In the genomic region with DNA sequence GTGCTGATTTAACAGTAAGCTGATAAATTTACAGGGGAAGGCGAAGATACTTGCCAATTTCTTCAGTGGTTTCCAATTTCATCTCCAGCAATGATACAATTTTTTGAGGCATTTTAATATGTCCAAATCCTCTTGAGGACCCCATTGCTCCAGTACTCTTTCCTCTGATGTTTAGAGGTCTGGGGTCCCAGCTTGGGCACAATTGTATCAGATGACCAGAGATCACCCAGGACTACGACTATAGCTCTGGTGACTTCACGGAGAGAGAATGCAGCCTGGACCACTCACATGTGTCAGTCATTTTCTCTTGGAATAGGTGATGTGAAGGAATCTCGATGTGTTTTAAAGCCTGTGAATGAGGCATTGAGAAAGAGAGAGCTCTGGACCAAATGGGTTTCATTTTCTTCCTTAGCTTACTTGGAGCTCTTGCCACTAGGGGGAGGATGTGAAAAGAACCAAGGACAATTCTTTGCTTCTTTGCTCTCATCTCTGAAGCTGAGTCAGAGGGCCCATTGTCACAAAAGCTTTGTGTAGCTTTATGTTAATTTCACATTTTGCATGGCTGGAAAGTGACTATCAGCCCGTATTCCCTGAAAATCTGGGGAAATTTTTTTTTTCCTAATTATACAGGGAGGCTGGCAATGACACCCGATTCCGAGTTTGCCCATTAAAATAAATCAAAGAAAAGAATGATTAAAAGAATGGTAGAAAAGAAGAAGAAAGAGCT, we compare ENCODE assay signal across 8 cellular contexts. TPM values are rescaled to one million over a fixed set of nuclear protein-coding genes. Genes with fewer than 3 reads are reported as not detected.
DNase-seq lines count a peak whose midpoint lies in the region; ATAC-seq, FAIRE-seq and TF ChIP-seq lines count a peak whose summit lies in the region.

No MANE protein-coding gene starts in this region.

- H3K9ac ChIP-seq in kidney (ENCODE audit: low read length in 2 of 2) = peak overlapping the region in 1 of 2 donors; percentile 36

- TF ChIP-seq POLR2A in breast epithelium (IDR thresholded peaks at IDR 0.05) = no peak

- no peaks in the 10 kb centered on the region for H3K27me3 ChIP-seq in breast epithelium

- no peak overlapping the region for H3K27ac ChIP-seq in breast epithelium
- no peak overlapping the region for H3K27ac ChIP-seq in kidney (ENCODE audit: low read depth in 2 of 2, low read length in 2 of 2)

- H3K36me3 ChIP-seq in breast epithelium (no peaks in the 10 kb centered on the region), kidney (ENCODE audit: control insufficient read depth in 1 of 2, insufficient read depth in 2 of 2, low read length in 2 of 2) (no peaks in the 10 kb centered on the region)

- no peak for DNase-seq in activated CD4-positive, CD25-positive, alpha-beta regulatory T cell (lab: John Stamatoyannopoulos, UW)
- DNase-seq in RPMI8226 = peak; percentile 85
- DNase-seq in breast epithelium (ENCODE audit: low spot score in 2 of 2) = no peak
- no peak for DNase-seq in kidney
- DNase-seq in stimulated activated CD8-positive, alpha-beta memory T cell treated with anti-CD3 and anti-CD28 coated beads, Interleukin-4, amount 100 ng/mL, for 48 hours = peak; percentile 28

- H3K9me3 ChIP-seq in breast epithelium = no peaks in the 10 kb centered on the region
- H3K9me3 ChIP-seq in kidney (ENCODE audit: control insufficient read depth in 1 of 2, low read length in 2 of 2) = no peaks in the 10 kb centered on the region

- FAIRE-seq in kidney (lab: Jason Lieb, UNC) = peak; percentile 59

- intact Hi-C loops in breast epithelium (cut with DNase I; ENCODE audit: low total_unique reads) = no loop called here
- intact Hi-C loops in kidney (cut with DNase I) = no loop called here

- TF ChIP-seq EP300 in Ishikawa (IDR thresholded peaks at IDR 0.05; ENCODE audit: borderline replicate concordance) = no peak

- peak; percentile 63 to 75 (median 64) for TF ChIP-seq CTCF in breast epithelium (IDR thresholded peaks at IDR 0.05)
- TF ChIP-seq CTCF in kidney (IDR thresholded peaks at IDR 0.05; ENCODE audit: borderline replicate concordance, extremely low read depth, insufficient read depth) = peak; percentile 64

- peak; percentile 85 to 90 for ATAC-seq in activated CD4-positive, CD25-positive, alpha-beta regulatory T cell treated with anti-CD3 and anti-CD28 coated beads, Interleukin-2, amount 50 U/mL, for 24 hours
- peak; percentile 64 for ATAC-seq in GM21526 (IDR thresholded peaks at IDR 0.05; ENCODE audit: low FRiP score, unreplicated experiment)

- H3K4me3 ChIP-seq in breast epithelium (peak overlapping the region in 2 of 3 donors; percentile 7 to 39), kidney (ENCODE audit: low read length in 2 of 2) (peak overlapping the region in 1 of 2 donors; percentile 49)

- no peaks in the 10 kb centered on the region for H3K4me1 ChIP-seq in breast epithelium
- H3K4me1 ChIP-seq in kidney (ENCODE audit: control insufficient read depth in 1 of 2, insufficient read depth in 1 of 2, low read depth in 1 of 2, low read length in 2 of 2) = no peaks in the 10 kb centered on the region

- peak; percentile 35 for TF ChIP-seq RAD21 in Ishikawa (IDR thresholded peaks at IDR 0.05; ENCODE audit: low read depth)

TF ChIP-seq in Ishikawa, 13 proteins besides CTCF, POLR2A, EP300 and RAD21:
- TF ChIP-seq ZBTB7A (IDR thresholded peaks at IDR 0.05; ENCODE audit: low read depth) (no peak), CREB1 (IDR thresholded peaks at IDR 0.05; ENCODE audit: low read depth) (no peak), TAF1 (IDR thresholded peaks at IDR 0.05; ENCODE audit: low read depth) (no peak), EGR1 (IDR thresholded peaks at IDR 0.05) (no peak), NFIC (IDR thresholded peaks at IDR 0.05) (no peak), CEBPB (IDR thresholded peaks at IDR 0.05) (no peak), YY1 (IDR thresholded peaks at IDR 0.05; ENCODE audit: low read depth) (no peak), TEAD4 (IDR thresholded peaks at IDR 0.05) (no peak), FOXM1 (IDR thresholded peaks at IDR 0.05; ENCODE audit: borderline replicate concordance, low read depth) (no peak), TCF12 (IDR thresholded peaks at IDR 0.05; ENCODE audit: low read depth) (no peak)
- TF ChIP-seq, protein P1, sequence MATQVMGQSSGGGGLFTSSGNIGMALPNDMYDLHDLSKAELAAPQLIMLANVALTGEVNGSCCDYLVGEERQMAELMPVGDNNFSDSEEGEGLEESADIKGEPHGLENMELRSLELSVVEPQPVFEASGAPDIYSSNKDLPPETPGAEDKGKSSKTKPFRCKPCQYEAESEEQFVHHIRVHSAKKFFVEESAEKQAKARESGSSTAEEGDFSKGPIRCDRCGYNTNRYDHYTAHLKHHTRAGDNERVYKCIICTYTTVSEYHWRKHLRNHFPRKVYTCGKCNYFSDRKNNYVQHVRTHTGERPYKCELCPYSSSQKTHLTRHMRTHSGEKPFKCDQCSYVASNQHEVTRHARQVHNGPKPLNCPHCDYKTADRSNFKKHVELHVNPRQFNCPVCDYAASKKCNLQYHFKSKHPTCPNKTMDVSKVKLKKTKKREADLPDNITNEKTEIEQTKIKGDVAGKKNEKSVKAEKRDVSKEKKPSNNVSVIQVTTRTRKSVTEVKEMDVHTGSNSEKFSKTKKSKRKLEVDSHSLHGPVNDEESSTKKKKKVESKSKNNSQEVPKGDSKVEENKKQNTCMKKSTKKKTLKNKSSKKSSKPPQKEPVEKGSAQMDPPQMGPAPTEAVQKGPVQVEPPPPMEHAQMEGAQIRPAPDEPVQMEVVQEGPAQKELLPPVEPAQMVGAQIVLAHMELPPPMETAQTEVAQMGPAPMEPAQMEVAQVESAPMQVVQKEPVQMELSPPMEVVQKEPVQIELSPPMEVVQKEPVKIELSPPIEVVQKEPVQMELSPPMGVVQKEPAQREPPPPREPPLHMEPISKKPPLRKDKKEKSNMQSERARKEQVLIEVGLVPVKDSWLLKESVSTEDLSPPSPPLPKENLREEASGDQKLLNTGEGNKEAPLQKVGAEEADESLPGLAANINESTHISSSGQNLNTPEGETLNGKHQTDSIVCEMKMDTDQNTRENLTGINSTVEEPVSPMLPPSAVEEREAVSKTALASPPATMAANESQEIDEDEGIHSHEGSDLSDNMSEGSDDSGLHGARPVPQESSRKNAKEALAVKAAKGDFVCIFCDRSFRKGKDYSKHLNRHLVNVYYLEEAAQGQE (IDR thresholded peaks at IDR 0.05; ENCODE audit: low read depth) = no peak
- TF ChIP-seq, protein P2, sequence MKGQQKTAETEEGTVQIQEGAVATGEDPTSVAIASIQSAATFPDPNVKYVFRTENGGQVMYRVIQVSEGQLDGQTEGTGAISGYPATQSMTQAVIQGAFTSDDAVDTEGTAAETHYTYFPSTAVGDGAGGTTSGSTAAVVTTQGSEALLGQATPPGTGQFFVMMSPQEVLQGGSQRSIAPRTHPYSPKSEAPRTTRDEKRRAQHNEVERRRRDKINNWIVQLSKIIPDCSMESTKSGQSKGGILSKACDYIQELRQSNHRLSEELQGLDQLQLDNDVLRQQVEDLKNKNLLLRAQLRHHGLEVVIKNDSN (IDR thresholded peaks at IDR 0.05) = no peak
- TF ChIP-seq, protein P3, sequence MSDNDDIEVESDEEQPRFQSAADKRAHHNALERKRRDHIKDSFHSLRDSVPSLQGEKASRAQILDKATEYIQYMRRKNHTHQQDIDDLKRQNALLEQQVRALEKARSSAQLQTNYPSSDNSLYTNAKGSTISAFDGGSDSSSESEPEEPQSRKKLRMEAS (IDR thresholded peaks at IDR 0.05) = no peak

RNA-seq across cellular contexts. Expression of a gene that starts 6.7 kb away (rescaled TPM):
- total RNA-seq in breast epithelium = 10 to 100 TPM; 35.2 to 47.7 (median 35.4) TPM
- 31.6 TPM for total RNA-seq in kidney
- 38.7 TPM for polyA plus RNA-seq in kidney (ENCODE audit: insufficient read depth, low read depth, low replicate concordance)

Comparison
In these comparisons a context has a peak if more than half of its experiments do, and no peak if none do; other contexts are left out.
1. DNase-seq: peak in RPMI8226 (single experiment) and stimulated activated CD8-positive, alpha-beta memory T cell treated with anti-CD3 and anti-CD28 coated beads, Interleukin-4, amount 100 ng/mL, for 48 hours (single experiment); none in activated CD4-positive, CD25-positive, alpha-beta regulatory T cell (0 of 4), breast epithelium (0 of 2) and kidney (single experiment).